In genomic region chr5:180180846-180181245, GRCh38 we compare ENCODE assay signal across 27 cellular contexts. TPM values are rescaled to one million over a fixed set of nuclear protein-coding genes. Genes with fewer than 3 reads are reported as not detected.
"Had no signal": no experiment of that assay in that cellular context is flagged by ENCODE, and none has a peak within 500 bp of the region (broad histone marks: within the 10 kb centered on the region; RNA-seq: fewer than 3 reads in every experiment).

No MANE protein-coding gene starts in this region.

- H3K27ac ChIP-seq: ascending aorta, body of pancreas, KMS-11, Peyer's patch, SJSA1 had no signal

- DNase-seq: activated CD4-positive, alpha-beta T cell treated with anti-CD3 and anti-CD28 coated beads for 48 hours; activated CD4-positive, alpha-beta T cell treated with anti-CD3 and anti-CD28 coated beads, Interleukin-2, amount 50 U/mL, for 4 hours; activated CD4-positive, CD25-positive, alpha-beta regulatory T cell treated with anti-CD3 and anti-CD28 coated beads, Interleukin-2, amount 50 U/mL, for 72 hours; activated CD8-positive, alpha-beta T cell treated with anti-CD3 and anti-CD28 coated beads, Interleukin-2, amount 10 ng/mL, durations not matched to agents 7 days and 5 days; activated effector memory CD4-positive, alpha-beta T cell treated with Interleukin-2 at 50 U/mL for 16 hours; activated naive CD4-positive, alpha-beta T cell; activated T-cell treated with anti-CD3 and anti-CD28 coated beads, Interleukin-2, amount 50 U/mL, for 24 hours; body of pancreas; MG63; MV-4-11; NCI-H1092 treated with DMSO at 0.1 percent for 48 hours; NCI-H1417 treated with DMSO at 0.1 percent for 48 hours; NCI-H1694; NCI-H2029; NCI-H2107; NCI-H2171 treated with DMSO at 0.1 percent for 48 hours; NCI-H226; NCI-H510A treated with DMSO at 0.1 percent for 48 hours; Peyer's patch; SHP77; SW 1271 had no signal

- ATAC-seq: activated CD8-positive, alpha-beta T cell treated with anti-CD3 and anti-CD28 coated beads, Interleukin-2, amount 10 ng/mL, durations not matched to agents 7 days and 5 days; body of pancreas; SK-N-SH treated with all-trans-retinoic acid at 6 μM for 48 hours; WTC11 had no signal

RNA-seq across cellular contexts. Expression of gene RASGEF1C, which starts 28.2 kb away (rescaled TPM):
- total RNA-seq: activated CD8-positive, alpha-beta T cell treated with anti-CD3 and anti-CD28 coated beads, Interleukin-2, amount 10 ng/mL, durations not matched to agents 7 days and 5 days; activated T-helper 1 cell treated with anti-CD3 and anti-CD28 coated beads, Interleukin-12 subunit alpha, Interleukin-12 subunit beta, Interleukin-2, Interleukin-4 antibody, amounts not matched to agents 30 ng/mL and 10 ng/mL and 1 ng/mL, durations not matched to agents 14 hours and 24 hours and 36 hours; ascending aorta; body of pancreas; SJSA1 had no signal
